Comparison of ENCODE assay signal across 8 cellular contexts in genomic region chr20:34956041-34956458, GRCh38. TPM values are rescaled to one million over a fixed set of nuclear protein-coding genes. Genes with fewer than 3 reads are reported as not detected.
DNase-seq lines count a peak whose midpoint lies in the region; ATAC-seq and TF ChIP-seq lines count a peak whose summit lies in the region.

No MANE protein-coding gene starts in this region.

- TF ChIP-seq CTCF in A673 (conservative IDR thresholded peaks at IDR 0.05; ENCODE audit: low read depth, low read length) (peak; percentile 13; the same call in 1 of the 2 replicates), omental fat pad (IDR thresholded peaks at IDR 0.05) (no peak)

- DNase-seq in A673 (ENCODE audit: low spot score) (no peak), caudate nucleus (lab: John Stamatoyannopoulos, UW) (no peak), omental fat pad (ENCODE audit: low spot score) (no peak)

- H3K27ac ChIP-seq in A673 (ENCODE audit: low read depth, low read length, poor library complexity, severe bottlenecking) (peak overlapping the region; percentile 87), HUES6 (ENCODE audit: low read depth, low read length) (peak overlapping the region; percentile 0; the same call in 1 of the 2 replicates), caudate nucleus (ENCODE audit: low read depth, low read length) (peak overlapping the region; percentile 99), muscle layer of colon (ENCODE audit: low read depth, low read length) (peak overlapping the region; percentile 78)

- H3K4me1 ChIP-seq in A673 (ENCODE audit: insufficient read depth, low read length, poor library complexity, severe bottlenecking) (peaks cover 8% of the 10 kb centered on the region), HUES6 (ENCODE audit: control insufficient read depth, insufficient read depth, low read length) (peaks cover 26% of the 10 kb centered on the region), muscle layer of colon (ENCODE audit: insufficient read depth, low read length) (peaks cover 14% of the 10 kb centered on the region)

- CTCF ChIA-PET in A673 (lab: Charles Lee) = interaction anchor here (0.6 to 1.5 kb wide), 3 partner anchors 80 to 246 kb away, joined by 5 to 9 read pairs (median 6); partner anchors contain the start of gene ACSS2

- no peak for ATAC-seq in omental fat pad (ENCODE audit: low FRiP score)
- no peak for ATAC-seq in GM19324 (IDR thresholded peaks at IDR 0.05; ENCODE audit: low FRiP score, unreplicated experiment)
- no peak for ATAC-seq in HG03135 (IDR thresholded peaks at IDR 0.05; ENCODE audit: unreplicated experiment)
- ATAC-seq in GM18867 (IDR thresholded peaks at IDR 0.05; ENCODE audit: unreplicated experiment) = no peak

- H3K36me3 ChIP-seq in A673 (ENCODE audit: insufficient read depth, low read length, poor library complexity, severe bottlenecking) = no peaks in the 10 kb centered on the region
- H3K36me3 ChIP-seq in HUES6 (ENCODE audit: control insufficient read depth, insufficient read depth, low read length) = no peaks in the 10 kb centered on the region
- no peaks in the 10 kb centered on the region for H3K36me3 ChIP-seq in muscle layer of colon (ENCODE audit: insufficient read depth, low read length)

- peak overlapping the region; percentile 70 for H3K4me3 ChIP-seq in A673 (ENCODE audit: low read depth, low read length, poor library complexity, severe bottlenecking)
- peak overlapping the region; percentile 82 for H3K4me3 ChIP-seq in HUES6 (ENCODE audit: low read depth, low read length)
- peak overlapping the region; percentile 28 to 93 for H3K4me3 ChIP-seq in muscle layer of colon (ENCODE audit: low read depth in 1 of 2, low read length in 2 of 2)

- H3K9ac ChIP-seq in HUES6 (ENCODE audit: low read length) = peak overlapping the region; percentile 89
- peak overlapping the region; percentile 95 for H3K9ac ChIP-seq in muscle layer of colon (ENCODE audit: low read length)

- intact Hi-C loops in A673 (cut with micrococcal nuclease; ENCODE audit: unreplicated experiment) = no loop called here

- H3K27me3 ChIP-seq in A673 (replicated peaks; ENCODE audit: insufficient read depth, low read depth, low read length, poor library complexity) (no peaks in the 10 kb centered on the region), HUES6 (ENCODE audit: control insufficient read depth, insufficient read depth, low read length) (no peaks in the 10 kb centered on the region), muscle layer of colon (ENCODE audit: control insufficient read depth in 1 of 2, insufficient read depth in 2 of 2, low read length in 2 of 2) (no peaks in the 10 kb centered on the region)

- no TSS peak for BruUV-seq in A673 (replicated peaks; lab: Mats Ljungman, UMichigan)

- H3K9me3 ChIP-seq in A673 (ENCODE audit: low read depth, low read length, poor library complexity, severe bottlenecking) = no peaks in the 10 kb centered on the region
- H3K9me3 ChIP-seq in HUES6 (ENCODE audit: control insufficient read depth, insufficient read depth, low read depth, low read length) = no peaks in the 10 kb centered on the region
- H3K9me3 ChIP-seq in muscle layer of colon (ENCODE audit: low read length) = no peaks in the 10 kb centered on the region

- POLR2A ChIA-PET in A673 (lab: Charles Lee; ENCODE audit: low non-redundant PET) = interaction anchor here (0.6 kb wide), 1 partner anchor 13 kb away, joined by 8 read pairs; no protein-coding TSS in a partner anchor

RNA-seq across cellular contexts. Expression of gene MYH7B, which starts 0.4 kb away (rescaled TPM):
- 0.34 and 1.1 TPM in 2 replicates for total RNA-seq in A673 (2021)
- under 1 TPM; 0.19 to 0.56 (median 0.40) TPM for total RNA-seq in omental fat pad

RNA-seq across cellular contexts. Expression of gene GSS, which starts 0.4 kb away (rescaled TPM):
- total RNA-seq in A673 (2021) = 53.5 and 63.1 TPM in 2 replicates
- total RNA-seq in omental fat pad = 10 to 100 TPM; 32.1 to 39.6 (median 33.2) TPM

Comparison
In these comparisons a context has a peak if more than half of its experiments do, and no peak if none do; other contexts are left out.
1. H3K27ac ChIP-seq: peak in every context shown above with its lines; median percentile 99 in caudate nucleus; 87 in A673; 78 in muscle layer of colon; 0 in HUES6.